Comparison of ENCODE assay signal across 14 cellular contexts in genomic region chr16:49924078-49924477, GRCh38.
DNase-seq lines count a peak whose midpoint lies in the region; ATAC-seq, FAIRE-seq and TF ChIP-seq lines count a peak whose summit lies in the region.
"Had no signal": no experiment of that assay in that cellular context is flagged by ENCODE, and none has a peak within 500 bp of the region (broad histone marks: within the 10 kb centered on the region; RNA-seq: fewer than 3 reads in every experiment).

No MANE protein-coding gene starts in this region.

- H2AFZ ChIP-seq in HepG2 (ENCODE audit: low read length) = no peak overlapping the region
- H2AFZ ChIP-seq: hepatocyte had no signal

- H4K20me1 ChIP-seq in HepG2 (ENCODE audit: insufficient read depth, low read length) = no peaks in the 10 kb centered on the region

- H3K4me3 ChIP-seq in HepG2 (replicated peaks in 1 of 3; ENCODE audit: insufficient read depth in 1 of 3, low read depth in 2 of 3, low read length in 3 of 3) (no peak overlapping the region), right lobe of liver (no peak overlapping the region)
- H3K4me3 ChIP-seq: hepatocyte, left ventricle myocardium inferior, prostate gland had no signal

- TF ChIP-seq CTCF in HepG2 (CRISPR knock-in tag; IDR thresholded peaks at IDR 0.05) (no peak), right lobe of liver (IDR thresholded peaks at IDR 0.05) (no peak)

- TF ChIP-seq EP300 in HepG2 (IDR thresholded peaks at IDR 0.05; ENCODE audit: low read depth in 2 of 2, low read length in 2 of 2) (no peak), HepG2 (CRISPR knock-in tag; IDR thresholded peaks at IDR 0.05; ENCODE audit: borderline replicate concordance) (no peak)

- no peaks in the 10 kb centered on the region for H3K4me1 Mint-ChIP-seq in activated T-helper 17 cell treated with anti-CD3 and anti-CD28 coated beads, Interleukin-2, amount 50 U/mL, for 72 hours

- in situ Hi-C loops in HepG2 (cut with HindIII; ENCODE audit: extremely low pct_ligation_motif_present, low pct_unique_long_range_greater_than_20kb) = loop anchor here (5.0 to 10.0 kb wide), 3 partner anchors 317 to 509 kb away; no protein-coding TSS in a partner anchor

- BruUV-seq in HepG2 (replicated peaks; lab: Mats Ljungman, UMichigan) = no TSS peak

- FAIRE-seq in HepG2 (lab: Jason Lieb, UNC) = no peak
- FAIRE-seq in urothelium cell line (lab: Jason Lieb, UNC) = no peak
- FAIRE-seq: colon had no signal

- H3K9ac ChIP-seq in HepG2 (ENCODE audit: insufficient read depth, low read depth, low read length) = no peak overlapping the region

- H3K9me3 ChIP-seq in HepG2 (ENCODE audit: low read length) (no peaks in the 10 kb centered on the region), right lobe of liver (no peaks in the 10 kb centered on the region)
- H3K9me3 ChIP-seq: left ventricle myocardium inferior, prostate gland had no signal

- H3K36me3 ChIP-seq in HepG2 (replicated peaks in 1 of 2; ENCODE audit: control insufficient read depth in 1 of 2, insufficient read depth in 2 of 2, low read length in 2 of 2) = no peaks in the 10 kb centered on the region
- H3K36me3 ChIP-seq in right lobe of liver = no peaks in the 10 kb centered on the region
- H3K36me3 ChIP-seq: left ventricle myocardium inferior, prostate gland had no signal

- 9% methylated on average over 6 of the region's 7 CpGs for WGBS in HepG2 (ENCODE audit: low lambda C conversion rate)
- WGBS in right lobe of liver (ENCODE audit: insufficient coverage, low coverage, low lambda C conversion rate, missing lambda C conversion rate) = 53% methylated on average over 2 of the region's 7 CpGs

- H3K27me3 ChIP-seq in HepG2 (ENCODE audit: control insufficient read depth in 1 of 2, insufficient read depth in 2 of 2, low read length in 2 of 2) (peaks cover 3 to 23% of the 10 kb centered on the region in 2 experiments; a peak in 4 of 5 replicates), right lobe of liver (no peaks in the 10 kb centered on the region)

- H3K4me2 ChIP-seq in HepG2 (ENCODE audit: low read depth, low read length) = no peak overlapping the region
- H3K4me2 ChIP-seq: hepatocyte had no signal

- no peaks in the 10 kb centered on the region for H3K36me3 Mint-ChIP-seq in activated T-helper 17 cell treated with anti-CD3 and anti-CD28 coated beads, Interleukin-2, amount 50 U/mL, for 72 hours (ENCODE audit: low read depth)

- intact Hi-C loops in HepG2 (cut with micrococcal nuclease; ENCODE audit: unreplicated experiment) (loop anchor here (5.0 kb wide), 3 partner anchors 67 to 432 kb away; partner anchors contain the start of gene ZNF423), right lobe of liver (cut with DNase I) (loop anchor here in 1 of 2 donors (5.0 to 10.0 kb wide), 2 partner anchors 67 to 519 kb away; partner anchors contain the start of gene ZNF423)

- H3K27me3 Mint-ChIP-seq in activated T-helper 17 cell treated with anti-CD3 and anti-CD28 coated beads, Interleukin-2, amount 50 U/mL, for 72 hours = peaks cover 9% of the 10 kb centered on the region

- no peak overlapping the region for H3K27ac Mint-ChIP-seq in activated T-helper 17 cell treated with anti-CD3 and anti-CD28 coated beads, Interleukin-2, amount 50 U/mL, for 72 hours

- no peaks in the 10 kb centered on the region for H3K9me3 Mint-ChIP-seq in activated T-helper 17 cell treated with anti-CD3 and anti-CD28 coated beads, Interleukin-2, amount 50 U/mL, for 72 hours

- DNase-seq in HepG2 (ENCODE audit: low spot score) = no peak
- no peak for DNase-seq in right lobe of liver
- peak; percentile 9 for DNase-seq in MV-4-11 (lab: John Stamatoyannopoulos, UW)
- peak; percentile 16 for DNase-seq in urothelium cell line (ENCODE audit: low spot score)
- DNase-seq in T1000 (lab: John Stamatoyannopoulos, UW) = no peak
- DNase-seq: activated CD4-positive, alpha-beta T cell treated with anti-CD3 and anti-CD28 coated beads for 1 hour; amniotic stem cell; left ventricle myocardium inferior had no signal

- H3K4me1 ChIP-seq in HepG2 (ENCODE audit: insufficient read depth, low read length) = no peaks in the 10 kb centered on the region
- H3K4me1 ChIP-seq in right lobe of liver = no peaks in the 10 kb centered on the region
- H3K4me1 ChIP-seq: left ventricle myocardium inferior, prostate gland had no signal

- no peaks in the 10 kb centered on the region for H3K79me2 ChIP-seq in HepG2 (ENCODE audit: insufficient read depth, low read length)
- H3K79me2 ChIP-seq: hepatocyte had no signal

- POLR2A ChIA-PET in HepG2 (lab: Yijun Ruan, JAX) = no interaction called here

- TF ChIP-seq POLR2A in HepG2 (IDR thresholded peaks at IDR 0.05; ENCODE audit: insufficient read depth in 1 of 2, low read depth in 2 of 2, low read length in 2 of 2) (no peak), right lobe of liver (IDR thresholded peaks at IDR 0.05) (no peak)

- no peak overlapping the region for H3K4me3 Mint-ChIP-seq in activated T-helper 17 cell treated with anti-CD3 and anti-CD28 coated beads, Interleukin-2, amount 50 U/mL, for 72 hours

- CTCF ChIA-PET in HepG2 (lab: Yijun Ruan, JAX; ENCODE audit: low intra/inter-chr PET ratio, low total read pairs) = no interaction called here

- no peak for TF ChIP-seq RAD21 in HepG2 (CRISPR knock-in tag; IDR thresholded peaks at IDR 0.05)

- H3K27ac ChIP-seq in HepG2 (ENCODE audit: extremely low read length, insufficient read depth, low read length) = no peak overlapping the region
- no peak overlapping the region for H3K27ac ChIP-seq in right lobe of liver
- H3K27ac ChIP-seq: hepatocyte, left ventricle myocardium inferior, prostate gland had no signal

- ATAC-seq in HepG2 = no peak
- ATAC-seq in right lobe of liver = no peak
- peak; percentile 40 for ATAC-seq in activated T-helper 17 cell treated with anti-CD3 and anti-CD28 coated beads, Interleukin-2, amount 50 U/mL, for 72 hours (replicated peaks)
- ATAC-seq in HG02884 (IDR thresholded peaks at IDR 0.05; ENCODE audit: unreplicated experiment) = no peak
- ATAC-seq in HG03571 (IDR thresholded peaks at IDR 0.05; ENCODE audit: unreplicated experiment) = no peak

TF ChIP-seq in HepG2, 621 proteins besides CTCF, POLR2A, EP300 and RAD21:
- TF ChIP-seq ZNF564 (CRISPR knock-in tag; IDR thresholded peaks at IDR 0.05) (0 out of 2 replicates have a peak, but pooled peaks have one; percentile 62), USF2 (IDR thresholded peaks at IDR 0.05; ENCODE audit: low read depth, low read length) (0 out of 2 replicates have a peak, but pooled peaks have one; percentile 17), USF2 (CRISPR knock-in tag; IDR thresholded peaks at IDR 0.05; ENCODE audit: borderline replicate concordance) (no peak; the same call in 1 of the 2 replicates), NFYC (CRISPR knock-in tag; IDR thresholded peaks at IDR 0.05) (peak; percentile 70), ZNF644 (CRISPR knock-in tag; IDR thresholded peaks at IDR 0.05; ENCODE audit: low read depth) (no peak), NFYB (CRISPR knock-in tag; IDR thresholded peaks at IDR 0.05) (peak; percentile 54; the same call in 1 of the 2 replicates)

Comparison
In these comparisons a context has a peak if more than half of its experiments do, and no peak if none do; other contexts are left out.
1. DNase-seq: peak in MV-4-11 (single experiment) and urothelium cell line (single experiment); none in HepG2 (single experiment), right lobe of liver (0 of 3) and T1000 (single experiment).